8 cellular contexts compared by ENCODE assay signal in the genomic region with DNA sequence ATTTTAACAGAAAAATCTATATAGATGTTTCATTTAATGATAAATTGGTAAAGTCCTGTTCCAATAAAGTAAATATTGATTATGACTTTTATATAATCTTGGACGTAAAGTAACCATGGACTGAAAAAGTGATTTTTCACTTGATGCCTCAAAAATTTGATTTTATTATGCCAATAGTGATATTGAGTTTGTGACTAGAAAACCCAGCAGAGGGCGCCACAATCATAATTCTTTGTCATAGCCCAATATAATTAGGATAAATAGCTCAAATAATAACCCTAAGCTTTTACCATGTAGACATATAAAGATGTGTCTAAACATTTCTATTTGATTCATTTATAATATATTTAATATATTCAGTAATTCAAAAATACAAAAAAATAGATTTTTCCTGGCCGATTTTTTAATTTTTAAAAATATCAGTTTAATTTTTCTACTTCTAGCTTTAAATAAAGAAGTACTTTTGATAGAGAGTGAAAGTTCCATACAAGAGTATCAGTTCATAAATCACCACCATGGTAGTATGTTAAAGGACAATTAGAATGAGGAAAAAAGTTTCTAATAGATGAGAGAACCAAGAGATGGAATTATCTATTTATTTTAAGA. TPM values are rescaled to one million over a fixed set of nuclear protein-coding genes. Genes with fewer than 3 reads are reported as not detected.
DNase-seq lines count a peak whose midpoint lies in the region; ATAC-seq and TF ChIP-seq lines count a peak whose summit lies in the region.

No MANE protein-coding gene starts in this region.

- WGBS in H9 (ENCODE audit: extremely low coverage, insufficient read length, low lambda C conversion rate): no CpG with 5 or more reads among the region's 3 CpGs

- H3K36me3 Mint-ChIP-seq in H9 (ENCODE audit: insufficient read depth in 1 of 3, low read depth in 3 of 3): peaks cover 9 to 14% (median 10%) of the 10 kb centered on the region in 3 experiments
- peaks cover 2% of the 10 kb centered on the region for H3K36me3 Mint-ChIP-seq in activated naive CD4-positive, alpha-beta T cell treated with anti-CD3 and anti-CD28 coated beads for 36 hours (ENCODE audit: low read depth)

- CTCF ChIA-PET in activated naive CD4-positive, alpha-beta T cell treated with anti-CD3 and anti-CD28 coated beads for 36 hours (lab: Charles Lee): interaction anchor here (0.6 to 3.6 kb wide), 16 partner anchors 9 to 823 kb away, joined by 3 to 27 read pairs (median 3); no protein-coding TSS in a partner anchor

- H3K79me2 ChIP-seq in H9 (ENCODE audit: insufficient read depth, low read length) (no peaks in the 10 kb centered on the region; the same call in 1 of the 2 replicates), OCI-LY3 (ENCODE audit: low read length) (no peaks in the 10 kb centered on the region)

- no peak overlapping the region for H4K8ac ChIP-seq in H9 (replicated peaks; ENCODE audit: insufficient read length, low read depth, low read length)

- H3K4me2 ChIP-seq in H9 (ENCODE audit: insufficient read depth, insufficient read length, low read length) (no peak overlapping the region), OCI-LY3 (ENCODE audit: low read length) (no peak overlapping the region)

- TF ChIP-seq CTCF in H9 (conservative IDR thresholded peaks at IDR 0.05) (peak; percentile 89), OCI-LY3 (IDR thresholded peaks at IDR 0.05; ENCODE audit: low read depth, low read length) (peak; percentile 66), right atrium auricular region (IDR thresholded peaks at IDR 0.05) (peak; percentile 36 to 66)

- H3K79me1 ChIP-seq in H9 (ENCODE audit: insufficient read depth, low read depth, low read length, poor library complexity, severe bottlenecking): no peaks in the 10 kb centered on the region

- intact Hi-C loops in activated naive CD4-positive, alpha-beta T cell treated with anti-CD3 and anti-CD28 coated beads for 36 hours (cut with micrococcal nuclease): loop anchor here (1.0 to 2.0 kb wide), 4 partner anchors 87 to 563 kb away; no protein-coding TSS in a partner anchor

- H3K27me3 ChIP-seq in H9 (ENCODE audit: insufficient read depth, low read length) (no peaks in the 10 kb centered on the region), OCI-LY3 (ENCODE audit: low read depth, low read length) (no peaks in the 10 kb centered on the region), right atrium auricular region (no peaks in the 10 kb centered on the region)

- H3K4me3 ChIP-seq in OCI-LY3 (ENCODE audit: low read length) (no peak overlapping the region), right atrium auricular region (no peak overlapping the region)

- no peak overlapping the region for H2BK120ac ChIP-seq in H9 (ENCODE audit: low read depth, low read length, poor library complexity, severe bottlenecking)

- H3K4me1 ChIP-seq in H9 (ENCODE audit: insufficient read depth, low read length) (peaks cover 2% of the 10 kb centered on the region; the same call in 1 of the 2 replicates), OCI-LY3 (ENCODE audit: low read length) (peaks cover 6% of the 10 kb centered on the region; the same call in 1 of the 2 replicates), right atrium auricular region (no peaks in the 10 kb centered on the region)

- H3K4me3 Mint-ChIP-seq in H9: no peak overlapping the region
- H3K4me3 Mint-ChIP-seq in activated naive CD4-positive, alpha-beta T cell treated with anti-CD3 and anti-CD28 coated beads for 36 hours: no peak overlapping the region

- H2BK5ac ChIP-seq in H9 (ENCODE audit: insufficient read length, low read length): no peak overlapping the region

- no peak overlapping the region for H3K56ac ChIP-seq in H9 (ENCODE audit: insufficient read length, low read depth, low read length)

- no peak overlapping the region for H2BK15ac ChIP-seq in H9 (ENCODE audit: low read depth, low read length)

- H3T11ph ChIP-seq in H9 (ENCODE audit: low read length): no peak overlapping the region

- peaks cover 10 to 12% of the 10 kb centered on the region in 2 experiments for H3K9me3 Mint-ChIP-seq in H9
- no peaks in the 10 kb centered on the region for H3K9me3 Mint-ChIP-seq in activated naive CD4-positive, alpha-beta T cell treated with anti-CD3 and anti-CD28 coated beads for 36 hours

- H3K4me1 Mint-ChIP-seq in H9: peaks cover 25 to 26% of the 10 kb centered on the region in 2 experiments
- H3K4me1 Mint-ChIP-seq in activated naive CD4-positive, alpha-beta T cell treated with anti-CD3 and anti-CD28 coated beads for 36 hours (ENCODE audit: low read depth): peaks cover 5% of the 10 kb centered on the region

- ATAC-seq in GM21526 (IDR thresholded peaks at IDR 0.05; ENCODE audit: low FRiP score, unreplicated experiment): no peak
- ATAC-seq in GM18870 (IDR thresholded peaks at IDR 0.05; ENCODE audit: unreplicated experiment): no peak

- H4K91ac ChIP-seq in H9 (ENCODE audit: insufficient read length, low read depth, low read length): no peak overlapping the region

- H4K20me1 ChIP-seq in H9 (ENCODE audit: control insufficient read depth, insufficient read depth, insufficient read length): no peaks in the 10 kb centered on the region
- H4K20me1 ChIP-seq in OCI-LY3 (ENCODE audit: insufficient read depth, low read length): no peaks in the 10 kb centered on the region

- H3K23ac ChIP-seq in H9 (ENCODE audit: insufficient read length, low read depth, low read length): no peak overlapping the region

- no peak overlapping the region for H2BK12ac ChIP-seq in H9 (ENCODE audit: insufficient read length, low read depth, low read length)

- no peak overlapping the region for H2AK5ac ChIP-seq in H9 (ENCODE audit: insufficient read length, low read length)

- peak; percentile 41 for DNase-seq in Ammon's horn (ENCODE audit: low spot score)
- no peak for DNase-seq in H9
- DNase-seq in activated naive CD4-positive, alpha-beta T cell treated with anti-CD3 and anti-CD28 coated beads for 36 hours: peak; percentile 72
- no peak for DNase-seq in right atrium auricular region (ENCODE audit: low spot score)
- DNase-seq in stimulated activated CD4-positive, alpha-beta T cell treated with anti-CD3 and anti-CD28 coated beads, Interleukin-1b, Interleukin-23, amount 100 ng/mL, for 4 hours (ENCODE audit: low read depth in 2 of 2): peak; percentile 28 to 34

- H2AFZ ChIP-seq in H9 (ENCODE audit: low read length) (no peak overlapping the region), OCI-LY3 (ENCODE audit: low read depth, low read length) (no peak overlapping the region)

- no peak overlapping the region for H3K18ac ChIP-seq in H9 (ENCODE audit: insufficient read length, low read depth, low read length)

- H3K27ac ChIP-seq in H9 (ENCODE audit: insufficient read length, low read depth, low read length) (no peak overlapping the region), OCI-LY3 (ENCODE audit: low read length) (no peak overlapping the region), right atrium auricular region (no peak overlapping the region)

- H3K9me3 ChIP-seq in H9 (ENCODE audit: control insufficient read depth, low read depth, low read length) (no peaks in the 10 kb centered on the region), OCI-LY3 (ENCODE audit: insufficient read depth, low read length) (no peaks in the 10 kb centered on the region), right atrium auricular region (no peaks in the 10 kb centered on the region)

- no peak overlapping the region for H3K9ac ChIP-seq in H9 (ENCODE audit: extremely low read depth, insufficient read length, low read length)
- H3K9ac ChIP-seq in OCI-LY3 (ENCODE audit: low read length): no peak overlapping the region

- H3K36me3 ChIP-seq in OCI-LY3 (replicated peaks; ENCODE audit: low read depth, low read length) (no peaks in the 10 kb centered on the region), right atrium auricular region (no peaks in the 10 kb centered on the region)

- H2BK20ac ChIP-seq in H9 (ENCODE audit: low read depth, low read length, poor library complexity, severe bottlenecking): no peak overlapping the region

- H3K14ac ChIP-seq in H9 (ENCODE audit: insufficient read depth, low read length): no peak overlapping the region

- no peak overlapping the region for H3K27ac Mint-ChIP-seq in H9
- H3K27ac Mint-ChIP-seq in activated naive CD4-positive, alpha-beta T cell treated with anti-CD3 and anti-CD28 coated beads for 36 hours: no peak overlapping the region

- no peak overlapping the region for H4K5ac ChIP-seq in H9 (ENCODE audit: insufficient read length, low read depth, low read length)

- H3K4ac ChIP-seq in H9 (ENCODE audit: low read depth, low read length): no peak overlapping the region

- H3K27me3 Mint-ChIP-seq in H9 (ENCODE audit: low read depth): no peaks in the 10 kb centered on the region
- no peaks in the 10 kb centered on the region for H3K27me3 Mint-ChIP-seq in activated naive CD4-positive, alpha-beta T cell treated with anti-CD3 and anti-CD28 coated beads for 36 hours (ENCODE audit: low read depth)

- no peaks in the 10 kb centered on the region for H3K23me2 ChIP-seq in H9 (ENCODE audit: insufficient read length, low read depth, low read length, poor library complexity, severe bottlenecking)

RNA-seq across cellular contexts. Expression of gene CAMKMT, which starts 30.7 kb away (rescaled TPM):
- 17.4 and 21.1 TPM in 2 replicates for total RNA-seq in H9 (2021)
- total RNA-seq in activated naive CD4-positive, alpha-beta T cell treated with anti-CD3 and anti-CD28 coated beads for 36 hours: 10 to 100 TPM; 12.8 to 19.6 TPM
- 1 to 10 TPM; 3.6 to 4.6 TPM for total RNA-seq in right atrium auricular region

RNA-seq across cellular contexts. Expression of gene PREPL, which starts 31.1 kb away (rescaled TPM):
- total RNA-seq in H9 (2021) (29.4 and 30.1 TPM in 2 replicates), right atrium auricular region (10 to 100 TPM; 71.5 to 98.5 TPM)
- total RNA-seq in activated naive CD4-positive, alpha-beta T cell treated with anti-CD3 and anti-CD28 coated beads for 36 hours: 10 to 100 TPM; 27.8 to 29.6 TPM

Comparison
In these comparisons a context has a peak if more than half of its experiments do, and no peak if none do; other contexts are left out.
1. DNase-seq: peak in Ammon's horn (single experiment), activated naive CD4-positive, alpha-beta T cell treated with anti-CD3 and anti-CD28 coated beads for 36 hours (single experiment) and stimulated activated CD4-positive, alpha-beta T cell treated with anti-CD3 and anti-CD28 coated beads, Interleukin-1b, Interleukin-23, amount 100 ng/mL, for 4 hours (2 of 2); none in H9 (single experiment) and right atrium auricular region (single experiment).
2. Peak in every context shown above with its lines, with median percentiles within 50 percentile points of each other: CTCF ChIP-seq.